In the genomic region with DNA sequence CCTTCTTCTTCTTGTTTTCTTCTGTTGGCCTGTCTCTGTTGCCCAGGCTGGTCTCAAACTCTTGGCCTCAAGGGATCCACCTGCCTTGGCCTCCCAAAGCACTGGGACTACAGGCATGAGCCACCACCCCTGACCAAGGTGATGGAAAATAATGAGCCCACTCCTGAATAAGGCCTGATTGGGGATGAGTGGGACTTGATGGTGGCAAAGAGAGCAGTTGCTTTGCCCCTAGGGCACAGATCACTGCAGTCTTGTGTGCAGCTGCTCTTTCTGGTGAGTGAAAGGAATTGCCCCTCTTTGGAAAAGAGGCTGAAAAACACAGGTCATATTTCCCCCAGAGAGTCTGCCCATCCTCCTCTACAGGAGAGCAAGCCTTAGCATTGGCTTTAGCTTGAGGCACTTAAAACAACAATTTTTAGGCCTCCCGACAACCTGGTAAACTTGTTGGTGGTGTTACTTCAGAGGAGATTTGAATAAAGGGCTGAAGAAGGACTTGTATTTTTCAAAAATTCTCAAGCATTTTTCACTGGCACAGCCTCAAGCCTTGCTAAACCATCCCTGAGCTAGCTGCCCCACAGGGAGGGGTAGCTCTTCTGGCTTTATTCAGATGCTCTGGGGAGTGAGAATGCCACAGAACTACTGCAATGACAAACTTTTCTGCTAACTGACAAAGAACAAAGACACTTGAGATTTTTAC, we compare ENCODE assay signal across 1 cellular context.
TF ChIP-seq lines count a peak whose summit lies in the region.

No MANE protein-coding gene starts in this region.

TF ChIP-seq in WTC11, 78 proteins besides CTCF, POLR2A, EP300 and RAD21:
- TF ChIP-seq E2F5 (CRISPR knock-in tag; IDR thresholded peaks at IDR 0.05) (no peak), USF2 (CRISPR knock-in tag; IDR thresholded peaks at IDR 0.05) (no peak), OVOL2 (CRISPR knock-in tag; IDR thresholded peaks at IDR 0.05; ENCODE audit: borderline replicate concordance) (no peak), ZNF671 (CRISPR knock-in tag; IDR thresholded peaks at IDR 0.05) (no peak), NR1H2 (CRISPR knock-in tag; IDR thresholded peaks at IDR 0.05) (no peak), ESRRA (CRISPR knock-in tag; IDR thresholded peaks at IDR 0.05; ENCODE audit: borderline replicate concordance) (no peak), ZNF138 (CRISPR knock-in tag; conservative IDR thresholded peaks at IDR 0.05) (no peak), ZBTB21 (CRISPR knock-in tag; IDR thresholded peaks at IDR 0.05; ENCODE audit: borderline replicate concordance) (no peak), ZNF425 (CRISPR knock-in tag; conservative IDR thresholded peaks at IDR 0.05) (no peak), GRHL2 (CRISPR knock-in tag; IDR thresholded peaks at IDR 0.05; ENCODE audit: insufficient replicate concordance, severe bottlenecking) (no peak), ZNF423 (CRISPR knock-in tag; IDR thresholded peaks at IDR 0.05) (no peak), SOX15 (CRISPR knock-in tag; IDR thresholded peaks at IDR 0.05) (no peak), ZNF416 (CRISPR knock-in tag; IDR thresholded peaks at IDR 0.05) (no peak), E2F4 (CRISPR knock-in tag; IDR thresholded peaks at IDR 0.05; ENCODE audit: borderline replicate concordance, low read depth) (no peak), NR2C2 (CRISPR knock-in tag; IDR thresholded peaks at IDR 0.05) (no peak), HMGXB4 (CRISPR knock-in tag; IDR thresholded peaks at IDR 0.05) (no peak)
- TF ChIP-seq, protein P1, sequence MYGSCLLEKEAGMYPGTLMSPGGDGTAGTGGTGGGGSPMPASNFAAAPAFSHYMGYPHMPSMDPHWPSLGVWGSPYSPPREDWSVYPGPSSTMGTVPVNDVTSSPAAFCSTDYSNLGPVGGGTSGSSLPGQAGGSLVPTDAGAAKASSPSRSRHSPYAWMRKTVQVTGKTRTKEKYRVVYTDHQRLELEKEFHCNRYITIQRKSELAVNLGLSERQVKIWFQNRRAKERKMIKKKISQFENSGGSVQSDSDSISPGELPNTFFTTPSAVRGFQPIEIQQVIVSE (CRISPR knock-in tag; IDR thresholded peaks at IDR 0.05; ENCODE audit: borderline replicate concordance): no peak
- TF ChIP-seq, protein P2, sequence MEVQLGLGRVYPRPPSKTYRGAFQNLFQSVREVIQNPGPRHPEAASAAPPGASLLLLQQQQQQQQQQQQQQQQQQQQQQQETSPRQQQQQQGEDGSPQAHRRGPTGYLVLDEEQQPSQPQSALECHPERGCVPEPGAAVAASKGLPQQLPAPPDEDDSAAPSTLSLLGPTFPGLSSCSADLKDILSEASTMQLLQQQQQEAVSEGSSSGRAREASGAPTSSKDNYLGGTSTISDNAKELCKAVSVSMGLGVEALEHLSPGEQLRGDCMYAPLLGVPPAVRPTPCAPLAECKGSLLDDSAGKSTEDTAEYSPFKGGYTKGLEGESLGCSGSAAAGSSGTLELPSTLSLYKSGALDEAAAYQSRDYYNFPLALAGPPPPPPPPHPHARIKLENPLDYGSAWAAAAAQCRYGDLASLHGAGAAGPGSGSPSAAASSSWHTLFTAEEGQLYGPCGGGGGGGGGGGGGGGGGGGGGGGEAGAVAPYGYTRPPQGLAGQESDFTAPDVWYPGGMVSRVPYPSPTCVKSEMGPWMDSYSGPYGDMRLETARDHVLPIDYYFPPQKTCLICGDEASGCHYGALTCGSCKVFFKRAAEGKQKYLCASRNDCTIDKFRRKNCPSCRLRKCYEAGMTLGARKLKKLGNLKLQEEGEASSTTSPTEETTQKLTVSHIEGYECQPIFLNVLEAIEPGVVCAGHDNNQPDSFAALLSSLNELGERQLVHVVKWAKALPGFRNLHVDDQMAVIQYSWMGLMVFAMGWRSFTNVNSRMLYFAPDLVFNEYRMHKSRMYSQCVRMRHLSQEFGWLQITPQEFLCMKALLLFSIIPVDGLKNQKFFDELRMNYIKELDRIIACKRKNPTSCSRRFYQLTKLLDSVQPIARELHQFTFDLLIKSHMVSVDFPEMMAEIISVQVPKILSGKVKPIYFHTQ (CRISPR knock-in tag; IDR thresholded peaks at IDR 0.05): no peak
- TF ChIP-seq, protein P3, sequence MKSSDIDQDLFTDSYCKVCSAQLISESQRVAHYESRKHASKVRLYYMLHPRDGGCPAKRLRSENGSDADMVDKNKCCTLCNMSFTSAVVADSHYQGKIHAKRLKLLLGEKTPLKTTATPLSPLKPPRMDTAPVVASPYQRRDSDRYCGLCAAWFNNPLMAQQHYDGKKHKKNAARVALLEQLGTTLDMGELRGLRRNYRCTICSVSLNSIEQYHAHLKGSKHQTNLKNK (CRISPR knock-in tag; IDR thresholded peaks at IDR 0.05): no peak
- TF ChIP-seq, protein P4, sequence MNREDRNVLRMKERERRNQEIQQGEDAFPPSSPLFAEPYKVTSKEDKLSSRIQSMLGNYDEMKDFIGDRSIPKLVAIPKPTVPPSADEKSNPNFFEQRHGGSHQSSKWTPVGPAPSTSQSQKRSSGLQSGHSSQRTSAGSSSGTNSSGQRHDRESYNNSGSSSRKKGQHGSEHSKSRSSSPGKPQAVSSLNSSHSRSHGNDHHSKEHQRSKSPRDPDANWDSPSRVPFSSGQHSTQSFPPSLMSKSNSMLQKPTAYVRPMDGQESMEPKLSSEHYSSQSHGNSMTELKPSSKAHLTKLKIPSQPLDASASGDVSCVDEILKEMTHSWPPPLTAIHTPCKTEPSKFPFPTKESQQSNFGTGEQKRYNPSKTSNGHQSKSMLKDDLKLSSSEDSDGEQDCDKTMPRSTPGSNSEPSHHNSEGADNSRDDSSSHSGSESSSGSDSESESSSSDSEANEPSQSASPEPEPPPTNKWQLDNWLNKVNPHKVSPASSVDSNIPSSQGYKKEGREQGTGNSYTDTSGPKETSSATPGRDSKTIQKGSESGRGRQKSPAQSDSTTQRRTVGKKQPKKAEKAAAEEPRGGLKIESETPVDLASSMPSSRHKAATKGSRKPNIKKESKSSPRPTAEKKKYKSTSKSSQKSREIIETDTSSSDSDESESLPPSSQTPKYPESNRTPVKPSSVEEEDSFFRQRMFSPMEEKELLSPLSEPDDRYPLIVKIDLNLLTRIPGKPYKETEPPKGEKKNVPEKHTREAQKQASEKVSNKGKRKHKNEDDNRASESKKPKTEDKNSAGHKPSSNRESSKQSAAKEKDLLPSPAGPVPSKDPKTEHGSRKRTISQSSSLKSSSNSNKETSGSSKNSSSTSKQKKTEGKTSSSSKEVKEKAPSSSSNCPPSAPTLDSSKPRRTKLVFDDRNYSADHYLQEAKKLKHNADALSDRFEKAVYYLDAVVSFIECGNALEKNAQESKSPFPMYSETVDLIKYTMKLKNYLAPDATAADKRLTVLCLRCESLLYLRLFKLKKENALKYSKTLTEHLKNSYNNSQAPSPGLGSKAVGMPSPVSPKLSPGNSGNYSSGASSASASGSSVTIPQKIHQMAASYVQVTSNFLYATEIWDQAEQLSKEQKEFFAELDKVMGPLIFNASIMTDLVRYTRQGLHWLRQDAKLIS (CRISPR knock-in tag; IDR thresholded peaks at IDR 0.05; ENCODE audit: borderline replicate concordance): no peak
